Comparison of ENCODE assay signal across 29 cellular contexts in genomic region chr17:58144801-58145200, GRCh38. TPM values are rescaled to one million over a fixed set of nuclear protein-coding genes. Genes with fewer than 3 reads are reported as not detected.
"Had no signal": no experiment of that assay in that cellular context is flagged by ENCODE, and none has a peak within 500 bp of the region (broad histone marks: within the 10 kb centered on the region; RNA-seq: fewer than 3 reads in every experiment).

No MANE protein-coding gene starts in this region.

- ATAC-seq: stimulated activated effector memory CD8-positive, alpha-beta T cell treated with anti-CD3 and anti-CD28 coated beads, Interleukin-12 subunit alpha, Interleukin-12 subunit beta, amount 100 ng/mL, for 72 hours; stimulated activated memory B cell treated with anti-CD40 and anti-IgM and Interleukin-4, amounts not matched to agents 10 μg/mL and 1 μg/mL and 100 μg/mL, for 72 hours; stimulated activated naive B cell treated with anti-CD40 and anti-IgM and Interleukin-4, amounts not matched to agents 10 μg/mL and 1 μg/mL and 100 μg/mL, for 72 hours; stimulated activated naive CD8-positive, alpha-beta T cell treated with anti-CD3 and anti-CD28 coated beads, Interleukin-15, amount 100 ng/mL, for 72 hours; stimulated activated naive CD8-positive, alpha-beta T cell treated with anti-CD3 and anti-CD28 coated beads, Interleukin-15, Interleukin-2, amounts not matched to agents 100 U/mL and 50 U/mL, for 24 hours; upper lobe of right lung had no signal

- H3K9me3 ChIP-seq: testis, thyroid gland had no signal

- H3K4me3 ChIP-seq: stomach, suprapubic skin, testis, thoracic aorta, thyroid gland, tibial artery, tibial nerve, transverse colon, upper lobe of left lung, upper lobe of right lung, uterus, vagina had no signal

- H3K27ac Mint-ChIP-seq: stimulated activated effector memory CD8-positive, alpha-beta T cell treated with anti-CD3 and anti-CD28 coated beads, Interleukin-12 subunit alpha, Interleukin-12 subunit beta, amount 100 ng/mL, for 72 hours; stimulated activated memory B cell treated with anti-CD40 and anti-IgM and Interleukin-4, amounts not matched to agents 10 μg/mL and 1 μg/mL and 100 μg/mL, for 72 hours; stimulated activated naive B cell treated with anti-CD40 and anti-IgM and Interleukin-4, amounts not matched to agents 10 μg/mL and 1 μg/mL and 100 μg/mL, for 72 hours; stimulated activated naive CD8-positive, alpha-beta T cell treated with anti-CD3 and anti-CD28 coated beads, Interleukin-15, amount 100 ng/mL, for 72 hours; stimulated activated naive CD8-positive, alpha-beta T cell treated with anti-CD3 and anti-CD28 coated beads, Interleukin-15, Interleukin-2, amounts not matched to agents 100 ng/mL and 50 ng/mL, for 24 hours; type B pancreatic cell had no signal

- DNase-seq: stimulated activated CD4-positive, alpha-beta T cell treated with anti-CD3 and anti-CD28 coated beads, Interleukin-2, amount 100 ng/mL, for 48 hours; stimulated activated CD4-positive, alpha-beta T cell treated with anti-CD3 and anti-CD28 coated beads, Interleukin-4, amount 100 ng/mL, for 1 hour; stimulated activated CD4-positive, alpha-beta T cell treated with anti-CD3 and anti-CD28 coated beads, Interleukin-4, amount 100 ng/mL, for 24 hours; stimulated activated CD4-positive, alpha-beta T cell treated with anti-CD3 and anti-CD28 coated beads, Interleukin-4, amount 100 ng/mL, for 4 hours; stimulated activated CD8-positive, alpha-beta memory T cell treated with anti-CD3 and anti-CD28 coated beads, Interleukin-4, amount 100 ng/mL, for 48 hours; stimulated activated naive B cell treated with anti-CD40 and anti-IgM and Interleukin-4, amounts not matched to agents 10 μg/mL and 1 μg/mL and 100 μg/mL, for 72 hours; stimulated activated naive CD4-positive, alpha-beta T cell; stimulated activated naive CD4-positive, alpha-beta T cell treated with Interleukin-2 at 50 U/mL for 16 hours; stimulated activated naive CD8-positive, alpha-beta T cell treated with anti-CD3 and anti-CD28 coated beads, Interleukin-15, amount 100 ng/mL, for 72 hours; stimulated activated naive CD8-positive, alpha-beta T cell treated with anti-CD3 and anti-CD28 coated beads, Interleukin-15, Interleukin-2, amounts not matched to agents 100 U/mL and 50 U/mL, for 24 hours; stomach; substantia nigra; testis; thyroid gland; tibial artery; transverse colon; trophoblast cell; upper lobe of left lung; upper lobe of right lung; uterus had no signal

- H3K27me3 Mint-ChIP-seq: stimulated activated naive CD8-positive, alpha-beta T cell treated with anti-CD3 and anti-CD28 coated beads, Interleukin-15, amount 100 ng/mL, for 72 hours; stimulated activated naive CD8-positive, alpha-beta T cell treated with anti-CD3 and anti-CD28 coated beads, Interleukin-15, Interleukin-2, amounts not matched to agents 100 ng/mL and 50 ng/mL, for 24 hours had no signal

- H3K4me3 Mint-ChIP-seq: stimulated activated effector memory CD8-positive, alpha-beta T cell treated with anti-CD3 and anti-CD28 coated beads, Interleukin-12 subunit alpha, Interleukin-12 subunit beta, amount 100 ng/mL, for 72 hours; stimulated activated memory B cell treated with anti-CD40 and anti-IgM and Interleukin-4, amounts not matched to agents 10 μg/mL and 1 μg/mL and 100 μg/mL, for 72 hours; stimulated activated naive B cell treated with anti-CD40 and anti-IgM and Interleukin-4, amounts not matched to agents 10 μg/mL and 1 μg/mL and 100 μg/mL, for 72 hours; stimulated activated naive CD8-positive, alpha-beta T cell treated with anti-CD3 and anti-CD28 coated beads, Interleukin-15, amount 100 ng/mL, for 72 hours; stimulated activated naive CD8-positive, alpha-beta T cell treated with anti-CD3 and anti-CD28 coated beads, Interleukin-15, Interleukin-2, amounts not matched to agents 100 ng/mL and 50 ng/mL, for 24 hours; type B pancreatic cell had no signal

- H3K27ac ChIP-seq: stomach, suprapubic skin, testis, thoracic aorta, thyroid gland, tibial artery, tibial nerve, transverse colon, upper lobe of left lung, upper lobe of right lung, uterus, vagina had no signal

- H3K36me3 ChIP-seq: stomach, suprapubic skin, thoracic aorta, thyroid gland, tibial artery, tibial nerve, transverse colon, upper lobe of left lung, upper lobe of right lung, uterus, vagina had no signal

- H3K4me1 ChIP-seq: stomach, suprapubic skin, testis, thyroid gland, tibial artery, tibial nerve, transverse colon, upper lobe of left lung, upper lobe of right lung, uterus, vagina had no signal

- H3K36me3 Mint-ChIP-seq: stimulated activated effector memory CD8-positive, alpha-beta T cell treated with anti-CD3 and anti-CD28 coated beads, Interleukin-12 subunit alpha, Interleukin-12 subunit beta, amount 100 ng/mL, for 72 hours; type B pancreatic cell had no signal

- H3K4me1 Mint-ChIP-seq: stimulated activated effector memory CD8-positive, alpha-beta T cell treated with anti-CD3 and anti-CD28 coated beads, Interleukin-12 subunit alpha, Interleukin-12 subunit beta, amount 100 ng/mL, for 72 hours; stimulated activated memory B cell treated with anti-CD40 and anti-IgM and Interleukin-4, amounts not matched to agents 10 μg/mL and 1 μg/mL and 100 μg/mL, for 72 hours; stimulated activated naive B cell treated with anti-CD40 and anti-IgM and Interleukin-4, amounts not matched to agents 10 μg/mL and 1 μg/mL and 100 μg/mL, for 72 hours; stimulated activated naive CD8-positive, alpha-beta T cell treated with anti-CD3 and anti-CD28 coated beads, Interleukin-15, amount 100 ng/mL, for 72 hours had no signal

RNA-seq across cellular contexts. Expression of gene OR4D1, which starts 3.4 kb away (rescaled TPM):
- polyA plus RNA-seq: urinary bladder had no signal

RNA-seq across cellular contexts. Expression of gene OR4D2, which starts 22.0 kb away (rescaled TPM):
- polyA plus RNA-seq: stomach, urinary bladder had no signal

RNA-seq across cellular contexts. Expression of gene EPX, which starts 47.7 kb away (rescaled TPM):
- polyA plus RNA-seq: stomach, urinary bladder had no signal
